Comparison of ENCODE assay signal across 8 cellular contexts in genomic region chr9:131382850-131383729, GRCh38. TPM values are rescaled to one million over a fixed set of nuclear protein-coding genes. Genes with fewer than 3 reads are reported as not detected.
DNase-seq lines count a peak whose midpoint lies in the region; ATAC-seq, FAIRE-seq and TF ChIP-seq lines count a peak whose summit lies in the region.

No MANE protein-coding gene starts in this region.

- TF ChIP-seq CTCF in fibroblast of mammary gland (conservative IDR thresholded peaks at IDR 0.05; ENCODE audit: control insufficient read depth, insufficient read depth, low read depth, low read length) (no peak), ovary (IDR thresholded peaks at IDR 0.05) (no peak), spleen (IDR thresholded peaks at IDR 0.05 in 8 of 11, conservative IDR thresholded peaks at IDR 0.05 in 3 of 11) (no peak)

- H3K36me3 ChIP-seq in HUES64 (ENCODE audit: insufficient read depth, low read length): no peaks in the 10 kb centered on the region
- no peaks in the 10 kb centered on the region for H3K36me3 ChIP-seq in ovary
- H3K36me3 ChIP-seq in spleen: no peaks in the 10 kb centered on the region

- H3K9ac ChIP-seq in HUES64 (ENCODE audit: low read depth, low read length): no peak overlapping the region

- no peak overlapping the region for H3K4me3 ChIP-seq in HUES64 (ENCODE audit: low read length)
- H3K4me3 ChIP-seq in fibroblast of mammary gland (ENCODE audit: control insufficient read depth, low read depth, low read length): no peak overlapping the region
- H3K4me3 ChIP-seq in ovary: no peak overlapping the region
- H3K4me3 ChIP-seq in spleen: no peak overlapping the region

- FAIRE-seq in RCC 7860 (lab: Jason Lieb, UNC): no peak

- no peak for TF ChIP-seq EP300 in ovary (IDR thresholded peaks at IDR 0.05)

- WGBS in HUES64: 64% methylated on average over 19 of the region's 19 CpGs
- WGBS in ovary, 3 donors: 41 to 43% (median 42%) methylated on average over 19 of the region's 19 CpGs
- WGBS in spleen, 5 donors: 76 to 84% (median 81%) methylated on average over 19 of the region's 19 CpGs

- peak; percentile 34 for DNase-seq in RCC 7860 (ENCODE audit: low spot score)
- peak; percentile 73 for DNase-seq in fibroblast of mammary gland (ENCODE audit: low read depth)
- DNase-seq in ovary: peak; percentile 66 to 80 (median 74)
- DNase-seq in NOMO-1 treated with dmso at 0.1 percent for 144 hours (lab: John Stamatoyannopoulos, UW; ENCODE audit: unreplicated experiment): no peak
- no peak for DNase-seq in spleen

- ATAC-seq in GM18520 (IDR thresholded peaks at IDR 0.05; ENCODE audit: unreplicated experiment) (no peak), HG02884 (IDR thresholded peaks at IDR 0.05; ENCODE audit: unreplicated experiment) (no peak)

- H3K9me3 ChIP-seq in HUES64 (ENCODE audit: insufficient read depth, low read depth, low read length) (no peaks in the 10 kb centered on the region), ovary (no peaks in the 10 kb centered on the region), spleen (no peaks in the 10 kb centered on the region)

- TF ChIP-seq POLR2A in ovary (IDR thresholded peaks at IDR 0.05): no peak
- no peak for TF ChIP-seq POLR2A in spleen (IDR thresholded peaks at IDR 0.05)

- H3K27me3 ChIP-seq in HUES64 (ENCODE audit: insufficient read depth, low read length) (no peaks in the 10 kb centered on the region), ovary (no peaks in the 10 kb centered on the region), spleen (replicated peaks in 1 of 7) (no peaks in the 10 kb centered on the region)

- intact Hi-C loops in ovary (cut with DNase I): no loop called here
- intact Hi-C loops in spleen (cut with DNase I; ENCODE audit: low total_unique reads): no loop called here

- H3K27ac ChIP-seq in HUES64 (ENCODE audit: low read depth, low read length) (peak overlapping the region; percentile 70), ovary (no peak overlapping the region), spleen (peak overlapping the region in 4 of 8 donors; percentile 15 to 31 (median 25))

- H3K4me1 ChIP-seq in HUES64 (ENCODE audit: insufficient read depth, low read length) (peaks cover 17% of the 10 kb centered on the region), ovary (ENCODE audit: insufficient read depth) (peaks cover 5% of the 10 kb centered on the region), spleen (peaks cover 0 to 5% (median 0%) of the 10 kb centered on the region in 6 donors)

RNA-seq across cellular contexts. Expression of gene PRRC2B, which starts 10.8 kb away (rescaled TPM):
- polyA plus RNA-seq in HUES64 (2013, experiment 1 of 2): 85.6 TPM
- 111 TPM for polyA plus RNA-seq in HUES64 (2013, experiment 2 of 2)
- 100 to 1,000 TPM in 6 of 7 donors, 10 to 100 TPM in 1; 97.6 to 319 (median 244) TPM for total RNA-seq in ovary
- 100 to 1,000 TPM in 1 of 2 donors, 10 to 100 TPM in 1; 86.7 to 182 TPM for polyA plus RNA-seq in ovary
- total RNA-seq in spleen: 100 to 1,000 TPM; 136 to 235 (median 186) TPM
- 10 to 100 TPM; 23.3 to 63.1 (median 31.4) TPM for polyA plus RNA-seq in spleen

Comparison
In these comparisons a context has a peak if more than half of its experiments do, and no peak if none do; other contexts are left out.
1. DNase-seq: peak in RCC 7860 (single experiment), fibroblast of mammary gland (single experiment) and ovary (5 of 5); none in NOMO-1 treated with dmso at 0.1 percent for 144 hours (single experiment) and spleen (single experiment).